ENCODE assay signal across 8 cellular contexts in the genomic region with DNA sequence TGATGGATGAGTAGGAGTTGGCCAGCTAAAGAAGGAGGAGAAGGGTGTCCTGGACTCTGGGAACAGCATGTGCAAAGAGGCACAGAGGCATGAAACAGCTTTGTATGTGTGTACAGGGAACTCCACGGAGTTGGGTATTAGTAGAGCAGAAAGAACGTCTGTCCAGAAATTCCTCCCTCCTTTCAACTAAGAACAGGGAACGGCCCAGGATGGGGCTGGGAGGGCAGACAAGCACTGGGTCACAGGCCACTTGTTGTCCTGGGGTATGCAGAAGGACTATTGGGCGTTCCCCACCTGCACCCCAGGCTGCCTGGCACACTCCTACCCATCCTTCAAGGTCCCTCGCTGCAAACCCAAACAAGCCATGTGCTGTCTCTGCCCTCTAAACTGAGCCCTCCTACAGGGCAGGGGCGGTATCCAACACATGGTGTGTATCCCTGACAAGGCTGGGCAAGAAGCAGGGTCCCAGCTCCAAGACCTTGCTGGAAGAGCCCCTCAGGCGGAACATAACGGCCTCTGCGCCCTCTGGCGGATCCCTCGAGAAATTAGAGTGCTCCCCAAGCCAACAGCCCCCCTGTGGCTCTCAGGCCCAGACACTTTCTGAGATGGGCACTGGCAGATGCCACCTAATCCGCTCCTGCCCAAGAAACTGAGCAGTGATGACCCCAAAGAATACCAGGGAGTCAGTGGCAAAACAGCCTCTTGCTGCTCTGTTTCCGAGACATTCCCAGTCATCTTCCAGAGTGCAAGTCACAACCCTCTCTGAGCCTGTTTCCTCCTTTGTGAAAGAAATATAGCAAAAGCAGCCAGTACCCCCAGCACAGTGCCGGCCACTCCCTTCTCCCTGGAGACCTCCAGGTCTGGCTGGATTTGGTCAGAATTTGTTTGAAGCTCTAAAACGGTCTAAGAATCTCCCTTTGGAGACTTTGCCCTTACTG. TPM values are rescaled to one million over a fixed set of nuclear protein-coding genes. Genes with fewer than 3 reads are reported as not detected.
DNase-seq lines count a peak whose midpoint lies in the region; ATAC-seq and TF ChIP-seq lines count a peak whose summit lies in the region.

No MANE protein-coding gene starts in this region.

- no peak for TF ChIP-seq EP300 in neural cell (conservative IDR thresholded peaks at IDR 0.05; ENCODE audit: poor library complexity, severe bottlenecking)

- no peak overlapping the region for H3K9ac ChIP-seq in neural cell (ENCODE audit: low read length)

- no peak overlapping the region for H3K27ac ChIP-seq in effector memory CD4-positive, alpha-beta T cell (ENCODE audit: insufficient read depth, low read length, poor library complexity, severe bottlenecking)
- no peak overlapping the region for H3K27ac ChIP-seq in neural cell (ENCODE audit: low read length)

- ATAC-seq in HG03354 (IDR thresholded peaks at IDR 0.05; ENCODE audit: poor library complexity, severe bottlenecking, unreplicated experiment) (no peak), omental fat pad (ENCODE audit: low FRiP score) (no peak)

- H3K4me1 ChIP-seq in effector memory CD4-positive, alpha-beta T cell (ENCODE audit: control insufficient read depth, insufficient read depth, low read length, poor library complexity, severe bottlenecking): peaks cover 11% of the 10 kb centered on the region

- H3K4me3 ChIP-seq in GM06990 (replicated peaks; ENCODE audit: low read depth, low read length): no peak overlapping the region
- H3K4me3 ChIP-seq in effector memory CD4-positive, alpha-beta T cell (ENCODE audit: insufficient read depth, low read depth, low read length, poor library complexity, severe bottlenecking): no peak overlapping the region
- no peak overlapping the region for H3K4me3 ChIP-seq in neural cell (ENCODE audit: low read length)

- no peaks in the 10 kb centered on the region for H3K79me2 ChIP-seq in neural cell (replicated peaks; ENCODE audit: insufficient read depth, low read length)

- no peaks in the 10 kb centered on the region for H3K9me2 ChIP-seq in neural cell (ENCODE audit: insufficient read depth, low read length)

- no peak for DNase-seq in GM06990 (ENCODE audit: extremely low read depth, insufficient read length)
- peak; percentile 73 for DNase-seq in NAMALWA (ENCODE audit: low spot score)
- peak; percentile 61 to 66 for DNase-seq in activated CD4-positive, alpha-beta T cell treated with anti-CD3 and anti-CD28 coated beads, Interleukin-2, amount 50 U/mL, for 48 hours
- peak; percentile 17 to 31 (median 27) for DNase-seq in effector memory CD4-positive, alpha-beta T cell
- DNase-seq in COR-L47 (lab: John Stamatoyannopoulos, UW): no peak
- no peak for DNase-seq in omental fat pad (ENCODE audit: low spot score)

- H2AFZ ChIP-seq in neural cell (ENCODE audit: low read depth, low read length): no peak overlapping the region

- no peaks in the 10 kb centered on the region for H3F3A ChIP-seq in neural cell (ENCODE audit: insufficient read depth, low read length, poor library complexity, severe bottlenecking)

- no peaks in the 10 kb centered on the region for H3K36me3 ChIP-seq in GM06990 (ENCODE audit: control insufficient read depth, insufficient read depth, low read length)
- no peaks in the 10 kb centered on the region for H3K36me3 ChIP-seq in effector memory CD4-positive, alpha-beta T cell (ENCODE audit: control insufficient read depth, insufficient read depth, low read length)
- no peaks in the 10 kb centered on the region for H3K36me3 ChIP-seq in neural cell (ENCODE audit: insufficient read depth, low read length)

- TF ChIP-seq CTCF in GM06990 (IDR thresholded peaks at IDR 0.05; ENCODE audit: insufficient read depth, low read length, poor library complexity, severe bottlenecking) (peak; percentile 91), neural cell (IDR thresholded peaks at IDR 0.05; ENCODE audit: poor library complexity, severe bottlenecking) (peak; percentile 88), omental fat pad (IDR thresholded peaks at IDR 0.05) (no peak)

- no peak overlapping the region for H3K4me2 ChIP-seq in neural cell (ENCODE audit: low read length)

- no peaks in the 10 kb centered on the region for H4K20me1 ChIP-seq in neural cell (ENCODE audit: insufficient read depth)

- no peaks in the 10 kb centered on the region for H3K9me3 ChIP-seq in effector memory CD4-positive, alpha-beta T cell (ENCODE audit: control insufficient read depth, low read length)
- H3K9me3 ChIP-seq in neural cell (ENCODE audit: low read length): no peaks in the 10 kb centered on the region

- H3K27me3 ChIP-seq in GM06990 (replicated peaks; ENCODE audit: control insufficient read depth, insufficient read depth, low read length) (peaks cover 6% of the 10 kb centered on the region), neural cell (ENCODE audit: insufficient read depth, low read depth, low read length) (peaks cover 54% of the 10 kb centered on the region)
- peaks cover 28% of the 10 kb centered on the region for H3K27me3 ChIP-seq in effector memory CD4-positive, alpha-beta T cell (replicated peaks; ENCODE audit: control insufficient read depth, insufficient read depth, low read length, poor library complexity, severe bottlenecking)

- TF ChIP-seq RAD21 in neural cell (conservative IDR thresholded peaks at IDR 0.05): peak; percentile 81

TF ChIP-seq in neural cell, 6 proteins besides CTCF, POLR2A, EP300 and RAD21:
- TF ChIP-seq POLR2AphosphoS5 (IDR thresholded peaks at IDR 0.05) (no peak), SMC3 (conservative IDR thresholded peaks at IDR 0.05; ENCODE audit: poor library complexity) (peak; percentile 93), MXI1 (conservative IDR thresholded peaks at IDR 0.05; ENCODE audit: poor library complexity, severe bottlenecking) (peak; percentile 30), TAF1 (IDR thresholded peaks at IDR 0.05; ENCODE audit: low read depth) (no peak)

RNA-seq across cellular contexts. Expression of a gene that starts 1.6 kb away (rescaled TPM):
- polyA plus RNA-seq in neural cell: 4.4 and 5.2 TPM in 2 replicates
- polyA minus RNA-seq in neural cell: 9.0 and 9.8 TPM in 2 replicates
- under 1 TPM in 1 of 4 donors, not detected in 3; 0.32 TPM for total RNA-seq in omental fat pad

RNA-seq across cellular contexts. Expression of a gene that starts 57.3 kb away (rescaled TPM):
- polyA plus RNA-seq in neural cell: 0.17 TPM in 1 of 2 replicates, not detected in the other
- polyA minus RNA-seq in neural cell: 0.49 and 1.0 TPM in 2 replicates
- total RNA-seq in omental fat pad: 10 to 100 TPM; 16.0 to 64.2 (median 35.7) TPM

Comparison
In these comparisons a context has a peak if more than half of its experiments do, and no peak if none do; other contexts are left out.
1. DNase-seq: peak in NAMALWA (single experiment), activated CD4-positive, alpha-beta T cell treated with anti-CD3 and anti-CD28 coated beads, Interleukin-2, amount 50 U/mL, for 48 hours (2 of 2) and effector memory CD4-positive, alpha-beta T cell (3 of 3); none in GM06990 (single experiment), COR-L47 (single experiment) and omental fat pad (single experiment).
2. CTCF ChIP-seq: peak in GM06990 (single experiment) and neural cell (single experiment); none in omental fat pad (0 of 3).